In genomic region chr11:103284260-103284659, GRCh38 we compare ENCODE assay signal across 3 cellular contexts.
"Had no signal": no experiment of that assay in that cellular context is flagged by ENCODE, and none has a peak within 500 bp of the region (broad histone marks: within the 10 kb centered on the region; RNA-seq: fewer than 3 reads in every experiment).

No MANE protein-coding gene starts in this region.

- H3K4me3 ChIP-seq: GM12878 had no signal

- DNase-seq: GDM1, GF-D8 had no signal
